ENCODE assay signal across 13 cellular contexts in genomic region chr3:120470870-120471269, GRCh38. TPM values are rescaled to one million over a fixed set of nuclear protein-coding genes. Genes with fewer than 3 reads are reported as not detected.
DNase-seq lines count a peak whose midpoint lies in the region; ATAC-seq and TF ChIP-seq lines count a peak whose summit lies in the region.
"Had no signal": no experiment of that assay in that cellular context is flagged by ENCODE, and none has a peak within 500 bp of the region (broad histone marks: within the 10 kb centered on the region; RNA-seq: fewer than 3 reads in every experiment).

No MANE protein-coding gene starts in this region.

- no peaks in the 10 kb centered on the region; the same call in 1 of the 2 replicates for H3K27me3 Mint-ChIP-seq in WTC11 (ENCODE audit: low read depth)
- peaks cover 10% of the 10 kb centered on the region for H3K27me3 Mint-ChIP-seq in activated CD4-positive, alpha-beta memory T cell treated with anti-CD3 and anti-CD28 coated beads, Interleukin-2, amount 10 ng/mL, durations not matched to agents 7 days and 5 days

- no peaks in the 10 kb centered on the region for H3K9me2 ChIP-seq in GM23248 (ENCODE audit: insufficient read depth)

- H3K9ac ChIP-seq in GM23248 (no peak overlapping the region), rectal smooth muscle tissue (ENCODE audit: low read length) (no peak overlapping the region)

- H3K4me1 ChIP-seq in GM23248 (ENCODE audit: insufficient read depth): peaks cover 60% of the 10 kb centered on the region
- H3K4me1 ChIP-seq in rectal smooth muscle tissue (ENCODE audit: control insufficient read depth, insufficient read depth, low read length): peaks cover 16% of the 10 kb centered on the region

- H3K79me2 ChIP-seq in GM23248 (ENCODE audit: insufficient read depth): no peaks in the 10 kb centered on the region

- peaks cover 58% of the 10 kb centered on the region for H3K4me1 Mint-ChIP-seq in WTC11
- no peaks in the 10 kb centered on the region for H3K4me1 Mint-ChIP-seq in activated CD4-positive, alpha-beta memory T cell treated with anti-CD3 and anti-CD28 coated beads, Interleukin-2, amount 10 ng/mL, durations not matched to agents 7 days and 5 days
- H3K4me1 Mint-ChIP-seq: immature natural killer cell had no signal

- H3K36me3 ChIP-seq in GM23248 (ENCODE audit: low read depth) (no peaks in the 10 kb centered on the region), rectal smooth muscle tissue (ENCODE audit: control insufficient read depth, insufficient read depth, low read length) (no peaks in the 10 kb centered on the region)

- TF ChIP-seq CTCF in WTC11 (IDR thresholded peaks at IDR 0.05) (no peak), lower leg skin (IDR thresholded peaks at IDR 0.05) (no peak)

- intact Hi-C loops in left ventricle myocardium superior (cut with micrococcal nuclease): no loop called here
- intact Hi-C loops in lower leg skin (cut with DNase I; ENCODE audit: low total_unique reads): no loop called here

- peaks cover 14% of the 10 kb centered on the region for H3K36me3 Mint-ChIP-seq in WTC11
- no peaks in the 10 kb centered on the region for H3K36me3 Mint-ChIP-seq in activated CD4-positive, alpha-beta memory T cell treated with anti-CD3 and anti-CD28 coated beads, Interleukin-2, amount 10 ng/mL, durations not matched to agents 7 days and 5 days (ENCODE audit: low read depth)
- H3K36me3 Mint-ChIP-seq: immature natural killer cell had no signal

- H3K27ac Mint-ChIP-seq in WTC11: peak overlapping the region; percentile 71
- H3K27ac Mint-ChIP-seq in activated CD4-positive, alpha-beta memory T cell treated with anti-CD3 and anti-CD28 coated beads, Interleukin-2, amount 10 ng/mL, durations not matched to agents 7 days and 5 days: no peak overlapping the region
- H3K27ac Mint-ChIP-seq: immature natural killer cell had no signal

- peak overlapping the region; percentile 51 for H3K4me2 ChIP-seq in GM23248 (ENCODE audit: unreplicated experiment)

- ATAC-seq in WTC11 (no peak), left ventricle myocardium superior (peak; percentile 94)
- ATAC-seq: K562 had no signal

- H3K9me3 Mint-ChIP-seq in WTC11: peaks cover 36% of the 10 kb centered on the region
- H3K9me3 Mint-ChIP-seq in activated CD4-positive, alpha-beta memory T cell treated with anti-CD3 and anti-CD28 coated beads, Interleukin-2, amount 10 ng/mL, durations not matched to agents 7 days and 5 days: no peaks in the 10 kb centered on the region

- no peak overlapping the region; the same call in 1 of the 2 replicates for H3K4me3 Mint-ChIP-seq in WTC11
- no peak overlapping the region for H3K4me3 Mint-ChIP-seq in activated CD4-positive, alpha-beta memory T cell treated with anti-CD3 and anti-CD28 coated beads, Interleukin-2, amount 10 ng/mL, durations not matched to agents 7 days and 5 days
- H3K4me3 Mint-ChIP-seq: immature natural killer cell had no signal

- H3K27ac ChIP-seq in GM23248 (peak overlapping the region; percentile 29), rectal smooth muscle tissue (ENCODE audit: low read depth, low read length) (peak overlapping the region; percentile 17)

- TF ChIP-seq POLR2A in lower leg skin (IDR thresholded peaks at IDR 0.05): no peak

- CTCF ChIA-PET in WTC11 (lab: Charles Lee): interaction anchor here (0.7 kb wide), 1 partner anchor 97 kb away, joined by 3 read pairs; no protein-coding TSS in a partner anchor
- CTCF ChIA-PET in activated CD4-positive, alpha-beta memory T cell treated with anti-CD3 and anti-CD28 coated beads, Interleukin-2, amount 10 ng/mL, durations not matched to agents 7 days and 5 days (lab: Charles Lee): no interaction called here

- peaks cover 30% of the 10 kb centered on the region for H3F3A ChIP-seq in GM23248 (ENCODE audit: insufficient read depth)

- peak overlapping the region; percentile 8; the same call in 1 of the 2 replicates for H2AFZ ChIP-seq in GM23248

- POLR2A ChIA-PET in WTC11 (lab: Charles Lee): no interaction called here
- POLR2A ChIA-PET in activated CD4-positive, alpha-beta memory T cell treated with anti-CD3 and anti-CD28 coated beads, Interleukin-2, amount 10 ng/mL, durations not matched to agents 7 days and 5 days (lab: Charles Lee): no interaction called here

- in situ Hi-C loops in GM23248 (cut with MboI): no loop called here

- no peaks in the 10 kb centered on the region for H3K9me3 ChIP-seq in GM23248 (ENCODE audit: low read depth)

- WGBS in GM23248 (ENCODE audit: low coverage in 1 of 2, low lambda C conversion rate in 2 of 2, missing lambda C conversion rate in 2 of 2), 2 experiments: 12 to 26% methylated on average over 2 of the region's 2 CpGs
- WGBS in lower leg skin, 2 donors: 21 to 28% methylated on average over 2 of the region's 2 CpGs

- peak; percentile 62 for DNase-seq in GM23248
- DNase-seq in WTC11 (ENCODE audit: low spot score): no peak
- DNase-seq in left ventricle myocardium superior: no peak
- no peak for DNase-seq in stimulated activated CD4-positive, alpha-beta T cell treated with anti-CD3 and anti-CD28 coated beads, Interleukin-4, amount 100 ng/mL, for 1 hour
- DNase-seq in lower leg skin (ENCODE audit: low spot score in 2 of 2): no peak
- DNase-seq in activated CD4-positive, alpha-beta memory T cell treated with anti-CD3 and anti-CD28 coated beads, Interleukin-2, amount 10 ng/mL, durations not matched to agents 7 days and 5 days: no peak
- DNase-seq in DMS 273 treated with DMSO at 0.1 percent for 48 hours (lab: John Stamatoyannopoulos, UW): no peak
- DNase-seq: activated CD4-positive, alpha-beta T cell treated with anti-CD3 and anti-CD28 coated beads, Interleukin-2, amount 50 U/mL, for 1 hour; activated effector memory CD4-positive, alpha-beta T cell treated with anti-CD3 and anti-CD28 coated beads, Interleukin-2, amount 50 U/mL, for 16 hours; immature natural killer cell; T-helper 2 cell had no signal

- H3K27me3 ChIP-seq in GM23248 (replicated peaks; ENCODE audit: insufficient read depth) (no peaks in the 10 kb centered on the region), rectal smooth muscle tissue (ENCODE audit: control insufficient read depth, insufficient read depth, low read length) (no peaks in the 10 kb centered on the region)

- no peaks in the 10 kb centered on the region for H4K20me1 ChIP-seq in GM23248 (ENCODE audit: insufficient read depth)

- peak overlapping the region; percentile 33 for H3K4me3 ChIP-seq in GM23248
- H3K4me3 ChIP-seq in rectal smooth muscle tissue (ENCODE audit: low read length): no peak overlapping the region
- H3K4me3 ChIP-seq in lower leg skin (ENCODE audit: low read depth, poor library complexity, severe bottlenecking): no peak overlapping the region
- H3K4me3 ChIP-seq: K562 had no signal

TF ChIP-seq in WTC11, 78 proteins besides CTCF, POLR2A, EP300 and RAD21 (continues in another document):
- no peak for TF ChIP-seq FOXP1 (CRISPR knock-in tag; IDR thresholded peaks at IDR 0.05; ENCODE audit: borderline replicate concordance)
- no peak for TF ChIP-seq ZNF396 (CRISPR knock-in tag; IDR thresholded peaks at IDR 0.05; ENCODE audit: borderline replicate concordance)
- TF ChIP-seq ZNF219 (CRISPR knock-in tag; IDR thresholded peaks at IDR 0.05; ENCODE audit: borderline replicate concordance): no peak
- TF ChIP-seq, protein P1, sequence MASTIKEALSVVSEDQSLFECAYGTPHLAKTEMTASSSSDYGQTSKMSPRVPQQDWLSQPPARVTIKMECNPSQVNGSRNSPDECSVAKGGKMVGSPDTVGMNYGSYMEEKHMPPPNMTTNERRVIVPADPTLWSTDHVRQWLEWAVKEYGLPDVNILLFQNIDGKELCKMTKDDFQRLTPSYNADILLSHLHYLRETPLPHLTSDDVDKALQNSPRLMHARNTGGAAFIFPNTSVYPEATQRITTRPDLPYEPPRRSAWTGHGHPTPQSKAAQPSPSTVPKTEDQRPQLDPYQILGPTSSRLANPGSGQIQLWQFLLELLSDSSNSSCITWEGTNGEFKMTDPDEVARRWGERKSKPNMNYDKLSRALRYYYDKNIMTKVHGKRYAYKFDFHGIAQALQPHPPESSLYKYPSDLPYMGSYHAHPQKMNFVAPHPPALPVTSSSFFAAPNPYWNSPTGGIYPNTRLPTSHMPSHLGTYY (CRISPR knock-in tag; IDR thresholded peaks at IDR 0.05): no peak
- no peak for TF ChIP-seq IRF2 (CRISPR knock-in tag; IDR thresholded peaks at IDR 0.05; ENCODE audit: borderline replicate concordance, low read depth)
- TF ChIP-seq, protein P2, sequence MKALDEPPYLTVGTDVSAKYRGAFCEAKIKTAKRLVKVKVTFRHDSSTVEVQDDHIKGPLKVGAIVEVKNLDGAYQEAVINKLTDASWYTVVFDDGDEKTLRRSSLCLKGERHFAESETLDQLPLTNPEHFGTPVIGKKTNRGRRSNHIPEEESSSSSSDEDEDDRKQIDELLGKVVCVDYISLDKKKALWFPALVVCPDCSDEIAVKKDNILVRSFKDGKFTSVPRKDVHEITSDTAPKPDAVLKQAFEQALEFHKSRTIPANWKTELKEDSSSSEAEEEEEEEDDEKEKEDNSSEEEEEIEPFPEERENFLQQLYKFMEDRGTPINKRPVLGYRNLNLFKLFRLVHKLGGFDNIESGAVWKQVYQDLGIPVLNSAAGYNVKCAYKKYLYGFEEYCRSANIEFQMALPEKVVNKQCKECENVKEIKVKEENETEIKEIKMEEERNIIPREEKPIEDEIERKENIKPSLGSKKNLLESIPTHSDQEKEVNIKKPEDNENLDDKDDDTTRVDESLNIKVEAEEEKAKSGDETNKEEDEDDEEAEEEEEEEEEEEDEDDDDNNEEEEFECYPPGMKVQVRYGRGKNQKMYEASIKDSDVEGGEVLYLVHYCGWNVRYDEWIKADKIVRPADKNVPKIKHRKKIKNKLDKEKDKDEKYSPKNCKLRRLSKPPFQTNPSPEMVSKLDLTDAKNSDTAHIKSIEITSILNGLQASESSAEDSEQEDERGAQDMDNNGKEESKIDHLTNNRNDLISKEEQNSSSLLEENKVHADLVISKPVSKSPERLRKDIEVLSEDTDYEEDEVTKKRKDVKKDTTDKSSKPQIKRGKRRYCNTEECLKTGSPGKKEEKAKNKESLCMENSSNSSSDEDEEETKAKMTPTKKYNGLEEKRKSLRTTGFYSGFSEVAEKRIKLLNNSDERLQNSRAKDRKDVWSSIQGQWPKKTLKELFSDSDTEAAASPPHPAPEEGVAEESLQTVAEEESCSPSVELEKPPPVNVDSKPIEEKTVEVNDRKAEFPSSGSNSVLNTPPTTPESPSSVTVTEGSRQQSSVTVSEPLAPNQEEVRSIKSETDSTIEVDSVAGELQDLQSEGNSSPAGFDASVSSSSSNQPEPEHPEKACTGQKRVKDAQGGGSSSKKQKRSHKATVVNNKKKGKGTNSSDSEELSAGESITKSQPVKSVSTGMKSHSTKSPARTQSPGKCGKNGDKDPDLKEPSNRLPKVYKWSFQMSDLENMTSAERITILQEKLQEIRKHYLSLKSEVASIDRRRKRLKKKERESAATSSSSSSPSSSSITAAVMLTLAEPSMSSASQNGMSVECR (CRISPR knock-in tag; IDR thresholded peaks at IDR 0.05; ENCODE audit: borderline replicate concordance): no peak

RNA-seq across cellular contexts. Expression of gene FSTL1, which starts 20.1 kb away (rescaled TPM):
- total RNA-seq in GM23248 (2014; rRNA removed; shearing (Covaris generic)): 4,171 and 4,244 TPM in 2 replicates
- 1,910 and 1,919 TPM in 2 replicates for polyA plus RNA-seq in GM23248 (2016; fragmentation: Nextera tagmentation; extraction: Ambion mirVana)
- total RNA-seq in WTC11 (2021) (271 to 286 TPM (median 272 TPM) in 3 replicates), left ventricle myocardium superior (186 TPM), lower leg skin (100 to 1,000 TPM in 2 of 4 donors, 10 to 100 TPM in 2; 52.8 to 207 (median 104) TPM)
- under 1 TPM; 0.30 to 0.35 TPM for total RNA-seq in activated CD4-positive, alpha-beta memory T cell treated with anti-CD3 and anti-CD28 coated beads, Interleukin-2, amount 10 ng/mL, durations not matched to agents 7 days and 5 days

Comparison
In these comparisons a context has a peak if more than half of its experiments do, and no peak if none do; other contexts are left out.
1. RNA of gene FSTL1, which starts 20.1 kb away (total RNA-seq): 4,171 to 4,244 TPM in GM23248, 271 to 286 TPM in WTC11, 186 TPM in left ventricle myocardium superior (single experiment) and 52.8 to 207 TPM in lower leg skin; 0.30 to 0.35 TPM in activated CD4-positive, alpha-beta memory T cell treated with anti-CD3 and anti-CD28 coated beads, Interleukin-2, amount 10 ng/mL, durations not matched to agents 7 days and 5 days; every median in the first group is over 10 times any median in the second.